In the genomic region with DNA sequence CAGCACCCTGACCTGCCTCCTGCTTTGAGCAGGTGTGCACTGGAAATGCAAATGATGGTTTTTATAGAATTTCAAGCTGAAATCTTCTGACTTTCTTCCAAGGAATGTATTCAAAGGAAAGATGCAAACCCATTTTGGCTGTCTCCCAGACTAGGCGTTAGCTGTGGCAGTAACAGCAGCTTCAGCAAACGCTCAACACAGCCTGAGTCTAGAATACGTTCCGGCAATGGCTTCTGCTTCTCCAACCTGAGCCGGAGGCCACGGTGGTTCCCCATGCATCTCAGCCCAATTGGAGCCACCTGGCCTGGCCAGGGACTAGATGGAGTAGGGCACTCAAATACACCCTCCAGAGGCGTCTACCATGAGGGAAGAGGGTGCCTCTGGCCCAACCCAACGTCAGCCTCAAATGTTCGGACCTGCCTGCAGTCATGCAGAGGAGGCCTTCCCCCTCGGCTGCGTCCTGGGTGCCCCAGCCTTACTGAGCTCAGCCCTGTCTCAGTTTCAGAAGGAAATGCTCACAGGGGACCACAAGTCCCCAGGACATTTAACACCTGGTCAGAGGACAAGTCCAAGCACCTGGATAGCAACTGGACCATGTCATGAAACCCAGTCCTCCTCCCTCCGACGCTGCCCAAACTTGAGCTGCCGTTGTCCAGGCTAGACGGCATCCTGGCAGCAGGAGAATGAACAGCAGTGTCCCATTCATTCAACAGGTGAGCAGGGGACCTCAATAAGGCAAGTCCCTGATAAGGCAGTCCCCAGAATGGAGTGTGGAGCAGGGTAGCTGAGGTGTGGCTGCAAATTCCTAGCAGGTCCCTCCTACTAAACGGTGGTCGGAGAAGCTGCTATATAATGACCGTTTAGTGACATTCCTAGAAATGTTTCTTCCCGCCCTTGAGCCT, we compare ENCODE assay signal across 1 cellular context.
TF ChIP-seq lines count a peak whose summit lies in the region.

No MANE protein-coding gene starts in this region.

TF ChIP-seq in HepG2, 621 proteins besides CTCF, POLR2A, EP300 and RAD21 (continued from another document):
- TF ChIP-seq FOXP4 (CRISPR knock-in tag; IDR thresholded peaks at IDR 0.05) (no peak), RFX1 (IDR thresholded peaks at IDR 0.05) (no peak), ZNF430 (CRISPR knock-in tag; IDR thresholded peaks at IDR 0.05) (no peak), GTF3A (CRISPR knock-in tag; conservative IDR thresholded peaks at IDR 0.05) (no peak), ZNF614 (CRISPR knock-in tag; IDR thresholded peaks at IDR 0.05; ENCODE audit: borderline replicate concordance) (no peak), ZBTB8A (CRISPR knock-in tag; IDR thresholded peaks at IDR 0.05; ENCODE audit: borderline replicate concordance, low read depth) (no peak), SIN3A (IDR thresholded peaks at IDR 0.05; ENCODE audit: borderline replicate concordance, low read depth, low read length) (no peak), PHF5A (CRISPR knock-in tag; IDR thresholded peaks at IDR 0.05; ENCODE audit: low read depth, unreplicated experiment) (no peak), PHF8 (CRISPR knock-in tag; IDR thresholded peaks at IDR 0.05) (no peak)
- TF ChIP-seq, protein P1, sequence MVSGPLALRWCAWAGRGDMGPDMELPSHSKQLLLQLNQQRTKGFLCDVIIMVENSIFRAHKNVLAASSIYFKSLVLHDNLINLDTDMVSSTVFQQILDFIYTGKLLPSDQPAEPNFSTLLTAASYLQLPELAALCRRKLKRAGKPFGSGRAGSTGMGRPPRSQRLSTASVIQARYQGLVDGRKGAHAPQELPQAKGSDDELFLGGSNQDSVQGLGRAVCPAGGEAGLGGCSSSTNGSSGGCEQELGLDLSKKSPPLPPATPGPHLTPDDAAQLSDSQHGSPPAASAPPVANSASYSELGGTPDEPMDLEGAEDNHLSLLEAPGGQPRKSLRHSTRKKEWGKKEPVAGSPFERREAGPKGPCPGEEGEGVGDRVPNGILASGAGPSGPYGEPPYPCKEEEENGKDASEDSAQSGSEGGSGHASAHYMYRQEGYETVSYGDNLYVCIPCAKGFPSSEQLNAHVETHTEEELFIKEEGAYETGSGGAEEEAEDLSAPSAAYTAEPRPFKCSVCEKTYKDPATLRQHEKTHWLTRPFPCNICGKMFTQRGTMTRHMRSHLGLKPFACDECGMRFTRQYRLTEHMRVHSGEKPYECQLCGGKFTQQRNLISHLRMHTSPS (CRISPR knock-in tag; IDR thresholded peaks at IDR 0.05; ENCODE audit: low read depth), result no peak
